Comparison of ENCODE assay signal across 8 cellular contexts in genomic region chr7:47786557-47787248, GRCh38.
DNase-seq lines count a peak whose midpoint lies in the region; ATAC-seq and TF ChIP-seq lines count a peak whose summit lies in the region.

No MANE protein-coding gene starts in this region.

- H3K14ac ChIP-seq in trophoblast cell (ENCODE audit: low read length): peak overlapping the region; percentile 80

- peak overlapping the region; percentile 90 for H4K91ac ChIP-seq in trophoblast cell (ENCODE audit: low read depth, low read length)

- no peaks in the 10 kb centered on the region for H3K27me3 ChIP-seq in RWPE2 (ENCODE audit: insufficient read depth, poor library complexity, severe bottlenecking)
- no peaks in the 10 kb centered on the region for H3K27me3 ChIP-seq in trophoblast cell (ENCODE audit: insufficient read depth, low read length)
- H3K27me3 ChIP-seq in naive thymus-derived CD4-positive, alpha-beta T cell (ENCODE audit: control insufficient read depth in 2 of 2, insufficient read depth in 2 of 2, low read length in 2 of 2): no peaks in the 10 kb centered on the region

- peaks cover 35% of the 10 kb centered on the region for H3K36me3 Mint-ChIP-seq in Calu3 (ENCODE audit: insufficient read depth, unreplicated experiment)
- no peaks in the 10 kb centered on the region for H3K36me3 Mint-ChIP-seq in naive thymus-derived CD4-positive, alpha-beta T cell

- no peak overlapping the region for H3K4ac ChIP-seq in trophoblast cell (ENCODE audit: low read depth, low read length)

- peak overlapping the region; percentile 34 for H3K4me3 Mint-ChIP-seq in Calu3 (ENCODE audit: low read depth, unreplicated experiment)
- no peak overlapping the region for H3K4me3 Mint-ChIP-seq in naive thymus-derived CD4-positive, alpha-beta T cell

- H3K23ac ChIP-seq in trophoblast cell (ENCODE audit: low read length): no peak overlapping the region

- no TSS peak for BruUV-seq in Calu3 (replicated peaks; lab: Mats Ljungman, UMichigan)

- H3K9me3 Mint-ChIP-seq in Calu3 (ENCODE audit: low read depth, unreplicated experiment): no peaks in the 10 kb centered on the region
- peaks cover 0 to 2% (median 0%) of the 10 kb centered on the region in 11 donors for H3K9me3 Mint-ChIP-seq in naive thymus-derived CD4-positive, alpha-beta T cell

- H2BK12ac ChIP-seq in trophoblast cell (ENCODE audit: low read length): peak overlapping the region; percentile 82

- H3K4me1 ChIP-seq in RWPE2 (ENCODE audit: insufficient read depth, poor library complexity, severe bottlenecking) (peaks cover 54% of the 10 kb centered on the region), trophoblast cell (ENCODE audit: control insufficient read depth in 1 of 2, insufficient read depth in 2 of 2, low read length in 2 of 2) (peaks cover 15 to 23% of the 10 kb centered on the region in 2 experiments)
- H3K4me1 ChIP-seq in naive thymus-derived CD4-positive, alpha-beta T cell (ENCODE audit: control insufficient read depth in 2 of 2, insufficient read depth in 2 of 2, low read length in 2 of 2): no peaks in the 10 kb centered on the region

- no peaks in the 10 kb centered on the region for H3K27me3 Mint-ChIP-seq in Calu3 (ENCODE audit: unreplicated experiment)
- H3K27me3 Mint-ChIP-seq in naive thymus-derived CD4-positive, alpha-beta T cell: peaks cover 0 to 2% (median 0%) of the 10 kb centered on the region in 5 donors

- H3K9ac ChIP-seq in trophoblast cell (ENCODE audit: low read length): no peak overlapping the region

- H3K9me3 ChIP-seq in RWPE2 (ENCODE audit: severe bottlenecking): no peaks in the 10 kb centered on the region
- no peaks in the 10 kb centered on the region for H3K9me3 ChIP-seq in trophoblast cell (ENCODE audit: insufficient read depth, low read depth, low read length)
- no peaks in the 10 kb centered on the region for H3K9me3 ChIP-seq in naive thymus-derived CD4-positive, alpha-beta T cell (ENCODE audit: control insufficient read depth in 2 of 3, low read length in 3 of 3)

- peaks cover 33% of the 10 kb centered on the region for H3K79me1 ChIP-seq in trophoblast cell (ENCODE audit: low read length)

- H3K27ac ChIP-seq in RWPE2 (ENCODE audit: poor library complexity, severe bottlenecking): peak overlapping the region; percentile 100
- peak overlapping the region; percentile 96 for H3K27ac ChIP-seq in trophoblast cell (ENCODE audit: low read depth, low read length)
- no peak overlapping the region for H3K27ac ChIP-seq in naive thymus-derived CD4-positive, alpha-beta T cell (ENCODE audit: low read depth, low read length)

- ATAC-seq in RWPE2 (ENCODE audit: low read depth) (peak; percentile 92), HG03354 (IDR thresholded peaks at IDR 0.05; ENCODE audit: poor library complexity, severe bottlenecking, unreplicated experiment) (no peak)
- ATAC-seq in naive thymus-derived CD4-positive, alpha-beta T cell: no peak

- H3K4me3 ChIP-seq in RWPE2 (ENCODE audit: severe bottlenecking) (no peak overlapping the region), foreskin fibroblast (ENCODE audit: low read depth in 1 of 2, low read length in 2 of 2) (no peak overlapping the region), trophoblast cell (ENCODE audit: low read depth, low read length) (no peak overlapping the region)
- H3K4me3 ChIP-seq in naive thymus-derived CD4-positive, alpha-beta T cell (ENCODE audit: low read length): no peak overlapping the region

- H2BK120ac ChIP-seq in trophoblast cell (ENCODE audit: insufficient read depth, low read length, poor library complexity): peak overlapping the region; percentile 86

- no peak overlapping the region for H2AK5ac ChIP-seq in trophoblast cell (ENCODE audit: low read length)

- peak overlapping the region; percentile 87 for H3K27ac Mint-ChIP-seq in Calu3 (ENCODE audit: unreplicated experiment)
- no peak overlapping the region for H3K27ac Mint-ChIP-seq in naive thymus-derived CD4-positive, alpha-beta T cell

- H3K36me3 ChIP-seq in RWPE2 (ENCODE audit: low read depth) (no peaks in the 10 kb centered on the region), trophoblast cell (ENCODE audit: control insufficient read depth in 1 of 2, insufficient read depth in 2 of 2, low read length in 2 of 2) (no peaks in the 10 kb centered on the region)
- no peaks in the 10 kb centered on the region for H3K36me3 ChIP-seq in naive thymus-derived CD4-positive, alpha-beta T cell (ENCODE audit: control insufficient read depth in 2 of 3, insufficient read depth in 3 of 3, low read length in 3 of 3)

- no peak overlapping the region for H4K12ac ChIP-seq in trophoblast cell (ENCODE audit: low read depth, low read length)

- H3K79me2 ChIP-seq in trophoblast cell (ENCODE audit: control insufficient read depth, insufficient read depth, low read length, poor library complexity): no peaks in the 10 kb centered on the region

- CTCF ChIA-PET in Calu3 (lab: Charles Lee): interaction anchor here (0.5 to 1.8 kb wide), 15 partner anchors 12 to 520 kb away, joined by 3 to 9 read pairs (median 4); no protein-coding TSS in a partner anchor
- CTCF ChIA-PET in naive thymus-derived CD4-positive, alpha-beta T cell (lab: Charles Lee): no interaction called here

- peak overlapping the region; percentile 93 for H2BK5ac ChIP-seq in trophoblast cell (ENCODE audit: low read depth, low read length, poor library complexity)

- peak overlapping the region; percentile 73 for H4K8ac ChIP-seq in trophoblast cell (ENCODE audit: low read depth, low read length)

- POLR2A ChIA-PET in naive thymus-derived CD4-positive, alpha-beta T cell (lab: Charles Lee): no interaction called here

- TF ChIP-seq CTCF in Calu3 (IDR thresholded peaks at IDR 0.05; ENCODE audit: unreplicated experiment): no peak
- no peak for TF ChIP-seq CTCF in RWPE2 (IDR thresholded peaks at IDR 0.05; ENCODE audit: poor library complexity, severe bottlenecking)
- no peak for TF ChIP-seq CTCF in foreskin fibroblast (IDR thresholded peaks at IDR 0.05; ENCODE audit: low read depth, low read length)

- H3K4me2 ChIP-seq in trophoblast cell (ENCODE audit: low read length): no peak overlapping the region

- DNase-seq in Calu3: peak; percentile 99
- peak; percentile 99 for DNase-seq in RWPE2 (ENCODE audit: low spot score)
- peak; percentile 99 to 100 for DNase-seq in foreskin fibroblast
- peak; percentile 93 to 98 for DNase-seq in trophoblast cell
- no peak for DNase-seq in NCI-H2029 (lab: John Stamatoyannopoulos, UW)
- no peak for DNase-seq in NCI-H524 treated with DMSO at 0.1 percent for 48 hours (lab: John Stamatoyannopoulos, UW)
- DNase-seq in naive thymus-derived CD4-positive, alpha-beta T cell: no peak

- intact Hi-C loops in Calu3 (cut with micrococcal nuclease; ENCODE audit: unreplicated experiment): loop anchor here (1.0 to 5.0 kb wide), 6 partner anchors 23 to 204 kb away; partner anchors contain the start of gene TNS3
- intact Hi-C loops in naive thymus-derived CD4-positive, alpha-beta T cell (cut with micrococcal nuclease): no loop called here

- peak overlapping the region; percentile 41 for H3K18ac ChIP-seq in trophoblast cell (ENCODE audit: low read length)

- peaks cover 73% of the 10 kb centered on the region for H3K4me1 Mint-ChIP-seq in Calu3 (ENCODE audit: low read depth, unreplicated experiment)
- H3K4me1 Mint-ChIP-seq in naive thymus-derived CD4-positive, alpha-beta T cell: no peaks in the 10 kb centered on the region

- H2AFZ ChIP-seq in trophoblast cell (ENCODE audit: insufficient read depth, low read length, poor library complexity): no peak overlapping the region

- no CpG with 5 or more reads among the region's 11 CpGs for WGBS in trophoblast cell (ENCODE audit: extremely low coverage, insufficient coverage, insufficient read length)

Comparison
In these comparisons a context has a peak if more than half of its experiments do, and no peak if none do; other contexts are left out.
1. DNase-seq: peak in Calu3 (single experiment), RWPE2 (single experiment), foreskin fibroblast (2 of 2) and trophoblast cell (2 of 2); none in NCI-H2029 (single experiment), NCI-H524 treated with DMSO at 0.1 percent for 48 hours (single experiment) and naive thymus-derived CD4-positive, alpha-beta T cell (0 of 9).